In the genomic region with DNA sequence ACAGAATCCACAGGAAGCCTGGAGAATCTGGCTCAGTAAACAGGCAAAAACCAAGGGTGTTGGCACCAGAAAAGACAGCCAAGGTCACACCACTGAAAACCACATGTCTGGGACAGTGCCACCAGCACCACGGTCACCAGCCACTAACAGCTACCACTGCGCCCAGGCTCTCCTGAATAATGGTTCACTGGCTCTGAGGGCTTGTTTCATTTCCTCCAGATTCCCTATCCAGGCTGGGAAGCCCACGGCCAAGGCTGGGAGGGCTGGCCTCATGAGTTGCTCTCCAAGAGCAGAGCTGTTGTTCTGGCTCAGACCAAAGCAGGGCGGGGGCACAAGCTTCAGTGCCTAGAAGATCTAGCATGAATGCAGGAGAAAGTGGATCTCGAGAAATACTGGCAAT, we compare ENCODE assay signal across 2 cellular contexts.
TF ChIP-seq lines count a peak whose summit lies in the region.

No MANE protein-coding gene starts in this region.

TF ChIP-seq in GM12878, 131 proteins besides CTCF, POLR2A, EP300 and RAD21 (continued from another document):
- TF ChIP-seq, protein P1, sequence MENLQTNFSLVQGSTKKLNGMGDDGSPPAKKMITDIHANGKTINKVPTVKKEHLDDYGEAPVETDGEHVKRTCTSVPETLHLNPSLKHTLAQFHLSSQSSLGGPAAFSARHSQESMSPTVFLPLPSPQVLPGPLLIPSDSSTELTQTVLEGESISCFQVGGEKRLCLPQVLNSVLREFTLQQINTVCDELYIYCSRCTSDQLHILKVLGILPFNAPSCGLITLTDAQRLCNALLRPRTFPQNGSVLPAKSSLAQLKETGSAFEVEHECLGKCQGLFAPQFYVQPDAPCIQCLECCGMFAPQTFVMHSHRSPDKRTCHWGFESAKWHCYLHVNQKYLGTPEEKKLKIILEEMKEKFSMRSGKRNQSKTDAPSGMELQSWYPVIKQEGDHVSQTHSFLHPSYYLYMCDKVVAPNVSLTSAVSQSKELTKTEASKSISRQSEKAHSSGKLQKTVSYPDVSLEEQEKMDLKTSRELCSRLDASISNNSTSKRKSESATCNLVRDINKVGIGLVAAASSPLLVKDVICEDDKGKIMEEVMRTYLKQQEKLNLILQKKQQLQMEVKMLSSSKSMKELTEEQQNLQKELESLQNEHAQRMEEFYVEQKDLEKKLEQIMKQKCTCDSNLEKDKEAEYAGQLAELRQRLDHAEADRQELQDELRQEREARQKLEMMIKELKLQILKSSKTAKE (IDR thresholded peaks at IDR 0.05; ENCODE audit: low read depth, poor library complexity, severe bottlenecking): no peak
- TF ChIP-seq ESRRA (IDR thresholded peaks at IDR 0.05; ENCODE audit: low read length) (no peak), RELA (IDR thresholded peaks at IDR 0.05; ENCODE audit: borderline replicate concordance, partially characterized antibody) (no peak), MYC (IDR thresholded peaks at IDR 0.05; ENCODE audit: insufficient read depth, insufficient read length, insufficient replicate concordance, low read length, severe bottlenecking) (no peak), CBX5 (IDR thresholded peaks at IDR 0.05; ENCODE audit: low read depth) (no peak), CHD2 (IDR thresholded peaks at IDR 0.05; ENCODE audit: borderline replicate concordance, low read depth, low read length) (no peak), POLR2AphosphoS2 (IDR thresholded peaks at IDR 0.05; ENCODE audit: low read depth, low read length) (no peak), SPI1 (IDR thresholded peaks at IDR 0.05; ENCODE audit: borderline replicate concordance, insufficient read depth, low read depth, low read length) (no peak), IKZF1 (conservative IDR thresholded peaks at IDR 0.05) (no peak), ZBTB4 (CRISPR knock-in tag; IDR thresholded peaks at IDR 0.05) (no peak)
- TF ChIP-seq, protein P2, sequence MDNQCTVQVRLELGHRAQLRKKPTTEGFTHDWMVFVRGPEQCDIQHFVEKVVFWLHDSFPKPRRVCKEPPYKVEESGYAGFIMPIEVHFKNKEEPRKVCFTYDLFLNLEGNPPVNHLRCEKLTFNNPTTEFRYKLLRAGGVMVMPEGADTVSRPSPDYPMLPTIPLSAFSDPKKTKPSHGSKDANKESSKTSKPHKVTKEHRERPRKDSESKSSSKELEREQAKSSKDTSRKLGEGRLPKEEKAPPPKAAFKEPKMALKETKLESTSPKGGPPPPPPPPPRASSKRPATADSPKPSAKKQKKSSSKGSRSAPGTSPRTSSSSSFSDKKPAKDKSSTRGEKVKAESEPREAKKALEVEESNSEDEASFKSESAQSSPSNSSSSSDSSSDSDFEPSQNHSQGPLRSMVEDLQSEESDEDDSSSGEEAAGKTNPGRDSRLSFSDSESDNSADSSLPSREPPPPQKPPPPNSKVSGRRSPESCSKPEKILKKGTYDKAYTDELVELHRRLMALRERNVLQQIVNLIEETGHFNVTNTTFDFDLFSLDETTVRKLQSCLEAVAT (IDR thresholded peaks at IDR 0.05): no peak
- TF ChIP-seq, protein P3, sequence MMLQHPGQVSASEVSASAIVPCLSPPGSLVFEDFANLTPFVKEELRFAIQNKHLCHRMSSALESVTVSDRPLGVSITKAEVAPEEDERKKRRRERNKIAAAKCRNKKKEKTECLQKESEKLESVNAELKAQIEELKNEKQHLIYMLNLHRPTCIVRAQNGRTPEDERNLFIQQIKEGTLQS (IDR thresholded peaks at IDR 0.05; ENCODE audit: borderline replicate concordance, extremely low read depth, low read depth, low read length): no peak
- TF ChIP-seq, protein P4, sequence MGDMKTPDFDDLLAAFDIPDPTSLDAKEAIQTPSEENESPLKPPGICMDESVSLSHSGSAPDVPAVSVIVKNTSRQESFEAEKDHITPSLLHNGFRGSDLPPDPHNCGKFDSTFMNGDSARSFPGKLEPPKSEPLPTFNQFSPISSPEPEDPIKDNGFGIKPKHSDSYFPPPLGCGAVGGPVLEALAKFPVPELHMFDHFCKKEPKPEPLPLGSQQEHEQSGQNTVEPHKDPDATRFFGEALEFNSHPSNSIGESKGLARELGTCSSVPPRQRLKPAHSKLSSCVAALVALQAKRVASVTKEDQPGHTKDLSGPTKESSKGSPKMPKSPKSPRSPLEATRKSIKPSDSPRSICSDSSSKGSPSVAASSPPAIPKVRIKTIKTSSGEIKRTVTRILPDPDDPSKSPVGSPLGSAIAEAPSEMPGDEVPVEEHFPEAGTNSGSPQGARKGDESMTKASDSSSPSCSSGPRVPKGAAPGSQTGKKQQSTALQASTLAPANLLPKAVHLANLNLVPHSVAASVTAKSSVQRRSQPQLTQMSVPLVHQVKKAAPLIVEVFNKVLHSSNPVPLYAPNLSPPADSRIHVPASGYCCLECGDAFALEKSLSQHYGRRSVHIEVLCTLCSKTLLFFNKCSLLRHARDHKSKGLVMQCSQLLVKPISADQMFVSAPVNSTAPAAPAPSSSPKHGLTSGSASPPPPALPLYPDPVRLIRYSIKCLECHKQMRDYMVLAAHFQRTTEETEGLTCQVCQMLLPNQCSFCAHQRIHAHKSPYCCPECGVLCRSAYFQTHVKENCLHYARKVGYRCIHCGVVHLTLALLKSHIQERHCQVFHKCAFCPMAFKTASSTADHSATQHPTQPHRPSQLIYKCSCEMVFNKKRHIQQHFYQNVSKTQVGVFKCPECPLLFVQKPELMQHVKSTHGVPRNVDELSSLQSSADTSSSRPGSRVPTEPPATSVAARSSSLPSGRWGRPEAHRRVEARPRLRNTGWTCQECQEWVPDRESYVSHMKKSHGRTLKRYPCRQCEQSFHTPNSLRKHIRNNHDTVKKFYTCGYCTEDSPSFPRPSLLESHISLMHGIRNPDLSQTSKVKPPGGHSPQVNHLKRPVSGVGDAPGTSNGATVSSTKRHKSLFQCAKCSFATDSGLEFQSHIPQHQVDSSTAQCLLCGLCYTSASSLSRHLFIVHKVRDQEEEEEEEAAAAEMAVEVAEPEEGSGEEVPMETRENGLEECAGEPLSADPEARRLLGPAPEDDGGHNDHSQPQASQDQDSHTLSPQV (IDR thresholded peaks at IDR 0.05): no peak

TF ChIP-seq in HEK293T, 16 proteins besides CTCF, POLR2A, EP300 and RAD21 (continued from another document):
- no peak for TF ChIP-seq ZNF384 (IDR thresholded peaks at IDR 0.05)
TF ChIP-seq in HEK293T: peak in this region for 0.
